Comparison of ENCODE assay signal across 8 cellular contexts in genomic region chr7:51430480-51431086, GRCh38.
DNase-seq lines count a peak whose midpoint lies in the region; ATAC-seq and TF ChIP-seq lines count a peak whose summit lies in the region.

No MANE protein-coding gene starts in this region.

- H3K9me3 ChIP-seq in psoas muscle, result no peaks in the 10 kb centered on the region

- no peaks in the 10 kb centered on the region for H3K4me1 ChIP-seq in psoas muscle

- no peak overlapping the region for H3K4me3 ChIP-seq in psoas muscle

- DNase-seq in NCI-H1436 (lab: John Stamatoyannopoulos, UW) (peak; percentile 50), NCI-H1436 treated with DMSO at 0.1 percent for 48 hours (lab: John Stamatoyannopoulos, UW) (no peak), NCI-H82 treated with DMSO at 0.1 percent for 48 hours (lab: John Stamatoyannopoulos, UW; ENCODE audit: unreplicated experiment) (peak; percentile 49), glutamatergic neuron (peak; percentile 71), psoas muscle (no peak)
- DNase-seq in activated T-cell treated with anti-CD3 and anti-CD28 coated beads, Interleukin-2, amount 50 U/mL, for 4 hours, result peak; percentile 11
- DNase-seq in stimulated activated naive CD4-positive, alpha-beta T cell treated with Interleukin-2 at 50 U/mL for 16 hours (lab: John Stamatoyannopoulos, UW), result no peak

- no peaks in the 10 kb centered on the region for H3K36me3 ChIP-seq in psoas muscle (ENCODE audit: insufficient read depth in 1 of 2, low read depth in 1 of 2)

- H3K4me1 Mint-ChIP-seq in activated T-cell treated with anti-CD3 and anti-CD28 coated beads, Interleukin-2, amount 50 U/mL, for 4 hours (ENCODE audit: low read depth), result no peaks in the 10 kb centered on the region
- H3K4me1 Mint-ChIP-seq in glutamatergic neuron (ENCODE audit: low read depth, unreplicated experiment), result peaks cover 2% of the 10 kb centered on the region

- TF ChIP-seq CTCF in glutamatergic neuron (IDR thresholded peaks at IDR 0.05; ENCODE audit: partially characterized antibody, unreplicated experiment) (peak; percentile 93), psoas muscle (IDR thresholded peaks at IDR 0.05) (peak; percentile 56)

- H3K27me3 Mint-ChIP-seq in activated T-cell treated with anti-CD3 and anti-CD28 coated beads, Interleukin-2, amount 50 U/mL, for 4 hours (ENCODE audit: low read depth), result no peaks in the 10 kb centered on the region
- H3K27me3 Mint-ChIP-seq in glutamatergic neuron (ENCODE audit: unreplicated experiment), result no peaks in the 10 kb centered on the region

- ATAC-seq in HG03378 (IDR thresholded peaks at IDR 0.05; ENCODE audit: unreplicated experiment), result peak; percentile 72
- ATAC-seq in activated T-cell treated with anti-CD3 and anti-CD28 coated beads, Interleukin-2, amount 50 U/mL, for 4 hours, result no peak
- ATAC-seq in psoas muscle, result no peak

- H3K4me3 Mint-ChIP-seq in activated T-cell treated with anti-CD3 and anti-CD28 coated beads, Interleukin-2, amount 50 U/mL, for 4 hours, result no peak overlapping the region
- no peak overlapping the region for H3K4me3 Mint-ChIP-seq in glutamatergic neuron (ENCODE audit: unreplicated experiment)

- H3K27ac Mint-ChIP-seq in glutamatergic neuron (ENCODE audit: unreplicated experiment), result no peak overlapping the region

- H3K36me3 Mint-ChIP-seq in activated T-cell treated with anti-CD3 and anti-CD28 coated beads, Interleukin-2, amount 50 U/mL, for 4 hours (ENCODE audit: insufficient read depth), result no peaks in the 10 kb centered on the region
- no peaks in the 10 kb centered on the region for H3K36me3 Mint-ChIP-seq in glutamatergic neuron (ENCODE audit: unreplicated experiment)

- peaks cover 0 to 1% (median 0%) of the 10 kb centered on the region in 3 donors for H3K27me3 ChIP-seq in psoas muscle (ENCODE audit: insufficient read depth in 3 of 3, low read length in 2 of 3)

- no peak overlapping the region for H3K27ac ChIP-seq in psoas muscle

- H3K9me3 Mint-ChIP-seq in activated T-cell treated with anti-CD3 and anti-CD28 coated beads, Interleukin-2, amount 50 U/mL, for 4 hours, result no peaks in the 10 kb centered on the region
- peaks cover 5% of the 10 kb centered on the region for H3K9me3 Mint-ChIP-seq in glutamatergic neuron (ENCODE audit: unreplicated experiment)

- intact Hi-C loops in psoas muscle (cut with DNase I), result no loop called here

- 16 to 17% (median 17%) methylated on average over 13 of the region's 13 CpGs for WGBS in psoas muscle, 3 donors

Comparison
In these comparisons a context has a peak if more than half of its experiments do, and no peak if none do; other contexts are left out.
1. DNase-seq: peak in NCI-H1436 (single experiment), NCI-H82 treated with DMSO at 0.1 percent for 48 hours (single experiment), activated T-cell treated with anti-CD3 and anti-CD28 coated beads, Interleukin-2, amount 50 U/mL, for 4 hours (single experiment) and glutamatergic neuron (single experiment); none in NCI-H1436 treated with DMSO at 0.1 percent for 48 hours (single experiment), psoas muscle (0 of 2) and stimulated activated naive CD4-positive, alpha-beta T cell treated with Interleukin-2 at 50 U/mL for 16 hours (single experiment).